9 cellular contexts compared by ENCODE assay signal in genomic region chr5:9339206-9339818, GRCh38.
DNase-seq lines count a peak whose midpoint lies in the region; ATAC-seq and TF ChIP-seq lines count a peak whose summit lies in the region.
"Had no signal": no experiment of that assay in that cellular context is flagged by ENCODE, and none has a peak within 500 bp of the region (broad histone marks: within the 10 kb centered on the region; RNA-seq: fewer than 3 reads in every experiment).

No MANE protein-coding gene starts in this region.

- TF ChIP-seq POLR2A in heart left ventricle (IDR thresholded peaks at IDR 0.05) = no peak
- TF ChIP-seq POLR2A in testis (IDR thresholded peaks at IDR 0.05) = no peak

- H3K4me1 ChIP-seq in left ventricle myocardium inferior = peaks cover 26% of the 10 kb centered on the region
- peaks cover 0 to 27% (median 4%) of the 10 kb centered on the region in 12 donors for H3K4me1 ChIP-seq in heart left ventricle
- peaks cover 42% of the 10 kb centered on the region for H3K4me1 ChIP-seq in mammary epithelial cell (ENCODE audit: insufficient read depth, low read length)
- no peaks in the 10 kb centered on the region for H3K4me1 ChIP-seq in testis

- H3K9ac ChIP-seq in mammary epithelial cell (ENCODE audit: insufficient read depth, low read length) = no peak overlapping the region

- BruUV-seq in mammary epithelial cell (replicated peaks; lab: Mats Ljungman, UMichigan) = no TSS peak

- 81 to 89% (median 83%) methylated on average over 3 of the region's 3 CpGs for WGBS in heart left ventricle, 4 donors
- WGBS in mammary epithelial cell (ENCODE audit: low coverage, missing lambda C conversion rate) = 81% methylated on average over 3 of the region's 3 CpGs
- WGBS in testis, 2 donors = 81 to 87% methylated on average over 3 of the region's 3 CpGs

- H3K4me2 ChIP-seq in mammary epithelial cell (ENCODE audit: insufficient read depth, low read depth, low read length) = no peak overlapping the region

- no peak overlapping the region for H3K4me3 ChIP-seq in left ventricle myocardium inferior
- no peak overlapping the region for H3K4me3 ChIP-seq in heart left ventricle
- H3K4me3 ChIP-seq in mammary epithelial cell (replicated peaks in 1 of 3; ENCODE audit: insufficient read depth in 1 of 3, low read depth in 2 of 3, low read length in 3 of 3) = no peak overlapping the region
- no peak overlapping the region for H3K4me3 ChIP-seq in testis

- no peak overlapping the region for H3K27ac ChIP-seq in left ventricle myocardium inferior (replicated peaks)
- H3K27ac ChIP-seq in heart left ventricle = no peak overlapping the region
- H3K27ac ChIP-seq in mammary epithelial cell (ENCODE audit: insufficient read depth, low read depth, low read length) = no peak overlapping the region
- no peak overlapping the region for H3K27ac ChIP-seq in testis

- in situ Hi-C loops in mammary epithelial cell (cut with MboI; ENCODE audit: low sequenced_read_pairs in 2 of 2) = no loop called here

- no peak overlapping the region for H2AFZ ChIP-seq in mammary epithelial cell (ENCODE audit: low read depth, low read length)

- H3K79me2 ChIP-seq in mammary epithelial cell (ENCODE audit: insufficient read depth, low read length) = no peaks in the 10 kb centered on the region

- dilution Hi-C loops in mammary epithelial cell (cut with HindIII; ENCODE audit: low sequenced_read_pairs) = no loop called here

- H3K9me3 ChIP-seq in left ventricle myocardium inferior (replicated peaks) (no peaks in the 10 kb centered on the region), heart left ventricle (no peaks in the 10 kb centered on the region), mammary epithelial cell (replicated peaks; ENCODE audit: insufficient read depth, low read length) (no peaks in the 10 kb centered on the region), testis (no peaks in the 10 kb centered on the region)

- H3K36me3 ChIP-seq in left ventricle myocardium inferior (no peaks in the 10 kb centered on the region), heart left ventricle (peaks cover 0 to 3% (median 0%) of the 10 kb centered on the region in 9 donors), mammary epithelial cell (ENCODE audit: insufficient read depth, low read length) (no peaks in the 10 kb centered on the region), testis (ENCODE audit: low read depth, missing control alignments) (no peaks in the 10 kb centered on the region)

- intact Hi-C loops in left ventricle myocardium inferior (cut with micrococcal nuclease) = no loop called here
- intact Hi-C loops in heart left ventricle (cut with DNase I) = no loop called here
- intact Hi-C loops in mammary epithelial cell (cut with micrococcal nuclease) = no loop called here
- intact Hi-C loops in testis (cut with DNase I; ENCODE audit: low total_unique reads) = no loop called here

- H4K20me1 ChIP-seq in mammary epithelial cell (ENCODE audit: insufficient read depth, low read length) = no peaks in the 10 kb centered on the region

- no peak for ATAC-seq in heart left ventricle

- CTCF ChIA-PET in mammary epithelial cell (lab: Charles Lee; ENCODE audit: low non-redundant PET) = no interaction called here

- DNase-seq in left ventricle myocardium inferior (no peak), heart left ventricle (no peak), HuH-7 (ENCODE audit: low spot score) (peak; percentile 3), mammary epithelial cell (no peak), testis (peak; percentile 49), C1 segment of cervical spinal cord (lab: John Stamatoyannopoulos, UW) (no peak), SHP77 treated with DMSO at 0.1 percent for 48 hours (lab: John Stamatoyannopoulos, UW) (no peak), Ammon's horn (ENCODE audit: low spot score) (no peak)
- DNase-seq: stimulated activated naive CD4-positive, alpha-beta T cell treated with Interleukin-2 at 50 U/mL for 16 hours had no signal

- TF ChIP-seq CTCF in left ventricle myocardium inferior (IDR thresholded peaks at IDR 0.05; ENCODE audit: borderline replicate concordance) (peak; percentile 14), heart left ventricle (IDR thresholded peaks at IDR 0.05) (peak in 5 of 12 donors; percentile 6 to 33 (median 19)), mammary epithelial cell (conservative IDR thresholded peaks at IDR 0.05 in 1 of 2, IDR thresholded peaks at IDR 0.05 in 1 of 2; ENCODE audit: extremely low read depth in 1 of 2, insufficient read depth in 1 of 2, low read depth in 1 of 2, low read length in 2 of 2) (peak; percentile 44 to 48), testis (IDR thresholded peaks at IDR 0.05) (peak in 2 of 3 experiments; percentile 11 to 28)

- H3K27me3 ChIP-seq in left ventricle myocardium inferior (ENCODE audit: low read depth) = no peaks in the 10 kb centered on the region
- no peaks in the 10 kb centered on the region for H3K27me3 ChIP-seq in heart left ventricle
- H3K27me3 ChIP-seq in mammary epithelial cell (ENCODE audit: insufficient read depth, low read length) = no peaks in the 10 kb centered on the region
- H3K27me3 ChIP-seq in testis = no peaks in the 10 kb centered on the region

Comparison
In these comparisons a context has a peak if more than half of its experiments do, and no peak if none do; other contexts are left out.
1. DNase-seq: peak in HuH-7 (single experiment) and testis (single experiment); none in left ventricle myocardium inferior (single experiment), heart left ventricle (0 of 5), mammary epithelial cell (single experiment), C1 segment of cervical spinal cord (0 of 14), SHP77 treated with DMSO at 0.1 percent for 48 hours (single experiment) and Ammon's horn (single experiment).